Comparison of ENCODE assay signal across 8 cellular contexts in the genomic region with DNA sequence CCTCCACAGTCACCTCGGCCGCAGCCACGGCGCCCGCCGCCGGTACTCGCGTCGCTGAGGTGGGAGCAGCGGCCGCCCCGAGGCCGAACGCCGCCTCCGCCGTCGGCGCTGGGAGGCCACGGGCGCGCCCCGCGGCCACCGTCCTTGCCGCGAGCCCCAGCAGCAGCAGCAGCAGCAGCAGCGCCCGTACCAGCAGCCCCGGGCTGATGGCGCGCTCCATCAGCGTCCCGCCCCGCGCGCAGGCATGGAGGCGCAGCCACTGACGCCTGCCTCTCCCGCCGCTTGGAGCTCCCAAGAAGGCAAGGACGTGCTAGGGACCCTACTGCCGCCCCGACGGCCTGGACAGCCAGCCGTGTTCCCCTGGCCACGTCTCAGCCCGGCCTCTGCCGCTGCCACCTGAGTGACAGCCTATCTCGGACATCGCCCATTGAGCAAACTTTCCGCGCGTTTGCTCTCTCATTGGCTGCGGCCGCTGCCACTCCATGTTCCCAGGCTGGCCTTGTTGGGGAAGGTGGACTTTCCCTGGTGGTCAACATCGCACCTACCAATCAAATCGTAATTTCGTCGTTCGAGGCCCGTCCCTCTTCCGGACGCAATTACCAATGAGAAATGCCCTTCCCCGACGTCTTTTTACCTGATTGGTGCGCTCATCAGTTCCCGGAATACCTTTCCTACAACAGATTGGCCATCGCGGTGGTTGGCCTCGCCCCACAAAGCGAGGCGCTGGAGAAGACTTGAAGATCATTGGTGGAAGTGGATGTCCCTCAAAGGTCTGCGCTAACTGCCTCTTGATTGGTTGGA. TPM values are rescaled to one million over a fixed set of nuclear protein-coding genes. Genes with fewer than 3 reads are reported as not detected.
A peak's percentile ranks its signal among the peaks of the same experiment; 100 is the strongest.
DNase-seq lines count a peak whose midpoint lies in the region; ATAC-seq and TF ChIP-seq lines count a peak whose summit lies in the region.

A gene (minus strand): TSS at position 410 of the 801 bp plus-strand sequence. CDS start 190 bp downstream, at position 220.

- H3K27me3 ChIP-seq in ascending aorta (no peaks in the 10 kb centered on the region), right cardiac atrium (ENCODE audit: control insufficient read depth, insufficient read depth) (no peaks in the 10 kb centered on the region), uterus (no peaks in the 10 kb centered on the region)

- H3K9me3 Mint-ChIP-seq in T-helper 2 cell treated with Interferon-gamma antibody and Interleukin-4, amounts not matched to agents 5 μg/mL and 100 μg/mL, for 36 hours = no peaks in the 10 kb centered on the region

- DNase-seq in NCI-H1930 (lab: John Stamatoyannopoulos, UW) = peak; percentile 100
- peak; percentile 97 for DNase-seq in T-helper 2 cell treated with Interferon-gamma antibody and Interleukin-4, amounts not matched to agents 5 μg/mL and 100 μg/mL, for 36 hours (ENCODE audit: low spot score)
- DNase-seq in ascending aorta (ENCODE audit: low spot score in 2 of 2) = peak; percentile 99
- DNase-seq in right cardiac atrium = peak; percentile 98 to 99 (median 99)
- peak; percentile 100 for DNase-seq in pulmonary artery endothelial cell (ENCODE audit: low read depth, low spot score)
- peak; percentile 99 for DNase-seq in uterus

- H3K27ac ChIP-seq in ascending aorta = peak within 1 kb of the TSS; percentile 98
- H3K27ac ChIP-seq in right cardiac atrium (ENCODE audit: low read length) = peak within 1 kb of the TSS; percentile 97
- peak within 1 kb of the TSS; percentile 98 to 99 for H3K27ac ChIP-seq in uterus

- H3K4me1 ChIP-seq in ascending aorta = peaks cover 0 to 17% of the 10 kb centered on the region in 2 donors
- H3K4me1 ChIP-seq in right cardiac atrium (ENCODE audit: control insufficient read depth, insufficient read depth, low read length) = peaks cover 7% of the 10 kb centered on the region
- H3K4me1 ChIP-seq in uterus = peaks cover 6 to 13% of the 10 kb centered on the region in 2 donors

- H3K27ac Mint-ChIP-seq in T-helper 2 cell treated with Interferon-gamma antibody and Interleukin-4, amounts not matched to agents 5 μg/mL and 100 μg/mL, for 36 hours = peak within 1 kb of the TSS; percentile 96

- no peaks in the 10 kb centered on the region for H3K36me3 Mint-ChIP-seq in T-helper 2 cell treated with Interferon-gamma antibody and Interleukin-4, amounts not matched to agents 5 μg/mL and 100 μg/mL, for 36 hours (ENCODE audit: low read depth)

- intact Hi-C loops in ascending aorta (cut with DNase I) (loop anchor here (1.0 to 2.0 kb wide), 4 partner anchors 26 to 64 kb away; a partner anchor contains a TSS), right cardiac atrium (cut with DNase I) (no loop called here), uterus (cut with DNase I; ENCODE audit: low total_unique reads) (no loop called here)

- TF ChIP-seq POLR2A in uterus (IDR thresholded peaks at IDR 0.05) = peak; percentile 96 to 98

- H3K4me3 Mint-ChIP-seq in T-helper 2 cell treated with Interferon-gamma antibody and Interleukin-4, amounts not matched to agents 5 μg/mL and 100 μg/mL, for 36 hours = peak within 1 kb of the TSS; percentile 95

- ATAC-seq in GM18502 (IDR thresholded peaks at IDR 0.05; ENCODE audit: poor library complexity, unreplicated experiment) = peak; percentile 88
- peak; percentile 85 for ATAC-seq in HG02970 (IDR thresholded peaks at IDR 0.05; ENCODE audit: low FRiP score, unreplicated experiment)
- peak; percentile 97 for ATAC-seq in right cardiac atrium

- H3K4me1 Mint-ChIP-seq in T-helper 2 cell treated with Interferon-gamma antibody and Interleukin-4, amounts not matched to agents 5 μg/mL and 100 μg/mL, for 36 hours (ENCODE audit: low read depth) = peaks cover 16% of the 10 kb centered on the region

- under 1% methylated on average over 75 of the region's 75 CpGs for WGBS in right cardiac atrium

- TF ChIP-seq CTCF in ascending aorta (IDR thresholded peaks at IDR 0.05) (peak in 1 of 3 experiments; percentile 17), uterus (IDR thresholded peaks at IDR 0.05) (peak in 2 of 4 experiments; percentile 1 to 38)

- H3K36me3 ChIP-seq in ascending aorta (no peaks in the 10 kb centered on the region), uterus (no peaks in the 10 kb centered on the region)

- no peaks in the 10 kb centered on the region for H3K27me3 Mint-ChIP-seq in T-helper 2 cell treated with Interferon-gamma antibody and Interleukin-4, amounts not matched to agents 5 μg/mL and 100 μg/mL, for 36 hours (ENCODE audit: low read depth)

- H3K4me3 ChIP-seq in ascending aorta (peak within 1 kb of the TSS; percentile 98 to 99), right cardiac atrium (ENCODE audit: low read length) (peak within 1 kb of the TSS; percentile 68), uterus (peak within 1 kb of the TSS; percentile 63 to 86)

- H3K9me3 ChIP-seq in ascending aorta (no peaks in the 10 kb centered on the region), right cardiac atrium (ENCODE audit: control insufficient read depth, low read length) (no peaks in the 10 kb centered on the region), uterus (no peaks in the 10 kb centered on the region)

RNA-seq across cellular contexts. Expression of the gene that starts here (rescaled TPM):
- total RNA-seq in ascending aorta = 6.5 TPM
- total RNA-seq in right cardiac atrium = 10 to 100 TPM in 1 of 4 donors, 1 to 10 TPM in 3; 5.2 to 13.6 (median 8.8) TPM
- 3.9 TPM for polyA plus RNA-seq in right cardiac atrium
- 20.8 and 26.1 TPM in 2 replicates for total RNA-seq in pulmonary artery endothelial cell
- 10 to 100 TPM in 3 of 4 donors, 1 to 10 TPM in 1; 6.4 to 52.7 (median 19.9) TPM for total RNA-seq in uterus

Comparison
In these comparisons a context has a peak if more than half of its experiments do, and no peak if none do; other contexts are left out.
1. Peak in every context shown above with its lines: DNase-seq, ATAC-seq, H3K4me3 ChIP-seq and H3K27ac ChIP-seq.